In the genomic region with DNA sequence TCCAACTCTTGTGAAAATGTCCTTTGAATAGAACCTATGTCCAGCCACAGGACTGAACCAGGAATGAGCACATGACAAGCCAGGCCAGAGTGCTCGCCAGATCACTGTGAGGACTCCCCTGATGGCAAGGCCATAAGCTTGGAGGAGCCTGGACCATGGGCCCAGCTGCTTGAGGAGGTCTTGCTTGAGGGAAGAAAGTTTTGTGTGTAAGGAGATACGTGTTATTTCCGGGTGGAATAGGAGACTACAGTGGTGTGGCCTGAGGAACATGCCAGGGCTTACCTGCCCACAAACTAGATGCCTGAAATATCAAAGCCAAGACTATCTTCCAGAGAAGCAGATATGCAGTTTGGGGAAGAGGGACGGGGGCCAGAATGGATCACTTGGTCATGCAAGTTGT, we compare ENCODE assay signal across 24 cellular contexts.
DNase-seq lines count a peak whose midpoint lies in the region; ATAC-seq, FAIRE-seq and TF ChIP-seq lines count a peak whose summit lies in the region.
"Had no signal": no experiment of that assay in that cellular context is flagged by ENCODE, and none has a peak within 500 bp of the region (broad histone marks: within the 10 kb centered on the region; RNA-seq: fewer than 3 reads in every experiment).

No MANE protein-coding gene starts in this region.

- no peaks in the 10 kb centered on the region for H4K20me1 ChIP-seq in SK-N-SH (ENCODE audit: insufficient read depth)
- H4K20me1 ChIP-seq: BLaER1 had no signal

- over 99% methylated on average over 4 of the region's 4 CpGs for WGBS in mesenchymal stem cell
- WGBS in neuronal stem cell (ENCODE audit: extremely low coverage in 2 of 2, insufficient read length in 2 of 2, insufficient replicate concordance in 1 of 2), 2 donors: no CpG with 5 or more reads among the region's 4 CpGs
- 95% methylated on average over 4 of the region's 4 CpGs for WGBS in SK-N-SH (ENCODE audit: low lambda C conversion rate)

- TF ChIP-seq EP300 in SK-N-SH (IDR thresholded peaks at IDR 0.05; ENCODE audit: borderline replicate concordance in 1 of 2, low read depth in 1 of 2, low read length in 1 of 2): no peak

- H3K9me2 ChIP-seq in SK-N-SH: no peaks in the 10 kb centered on the region; the same call in 1 of the 2 replicates

- in situ Hi-C loops in gastrocnemius medialis (cut with MboI; ENCODE audit: low sequenced_read_pairs in 4 of 4): no loop called here

- H4K91ac ChIP-seq in mesenchymal stem cell (ENCODE audit: low read length) (no peak overlapping the region), neuronal stem cell (ENCODE audit: low read depth, low read length, poor library complexity) (no peak overlapping the region)

- no peaks in the 10 kb centered on the region for H3K79me2 ChIP-seq in SK-N-SH (ENCODE audit: insufficient read depth)

- no peaks in the 10 kb centered on the region for H3K27me3 ChIP-seq in mesenchymal stem cell (ENCODE audit: control insufficient read depth in 1 of 2, insufficient read depth in 1 of 2, low read length in 2 of 2)
- H3K27me3 ChIP-seq in neuronal stem cell (ENCODE audit: control insufficient read depth in 3 of 3, insufficient read depth in 3 of 3, low read depth in 1 of 3, low read length in 3 of 3): no peaks in the 10 kb centered on the region
- no peaks in the 10 kb centered on the region for H3K27me3 ChIP-seq in gastrocnemius medialis
- no peaks in the 10 kb centered on the region for H3K27me3 ChIP-seq in SK-N-SH (ENCODE audit: insufficient read depth)
- H3K27me3 ChIP-seq: BLaER1 had no signal

- peak overlapping the region; percentile 4 for H2AK5ac ChIP-seq in mesenchymal stem cell (ENCODE audit: low read length, severe bottlenecking)
- peak overlapping the region; percentile 57 for H2AK5ac ChIP-seq in neuronal stem cell (ENCODE audit: low read depth, low read length)

- H2AFZ ChIP-seq in mesenchymal stem cell (ENCODE audit: low read depth, low read length) (no peak overlapping the region), neuronal stem cell (ENCODE audit: low read length) (no peak overlapping the region), SK-N-SH (ENCODE audit: low read depth) (no peak overlapping the region)
- H2AFZ ChIP-seq: GM23248 had no signal

- H3K79me1 ChIP-seq in mesenchymal stem cell (replicated peaks; ENCODE audit: low read length, poor library complexity, severe bottlenecking) (no peaks in the 10 kb centered on the region), neuronal stem cell (ENCODE audit: low read depth, low read length) (no peaks in the 10 kb centered on the region)

- TF ChIP-seq RAD21 in SK-N-SH (IDR thresholded peaks at IDR 0.05; ENCODE audit: low read length): no peak

- H3K27ac Mint-ChIP-seq in naive thymus-derived CD8-positive, alpha-beta T cell: no peak overlapping the region
- H3K27ac Mint-ChIP-seq: B cell; CD4-positive, CD25-positive, alpha-beta regulatory T cell; CD8-positive, alpha-beta T cell; H9 had no signal

- H3K4me3 ChIP-seq in mesenchymal stem cell (ENCODE audit: insufficient read depth in 1 of 2, low read depth in 1 of 2, low read length in 2 of 2): no peak overlapping the region
- no peak overlapping the region for H3K4me3 ChIP-seq in neuronal stem cell (ENCODE audit: low read length in 2 of 2)
- no peak overlapping the region for H3K4me3 ChIP-seq in gastrocnemius medialis
- H3K4me3 ChIP-seq in SK-N-SH (ENCODE audit: low read depth in 2 of 2, low read length in 1 of 2): no peak overlapping the region
- H3K4me3 ChIP-seq: BLaER1, GM23248 had no signal

- H3K4ac ChIP-seq in mesenchymal stem cell (ENCODE audit: low read depth in 1 of 2, low read length in 2 of 2) (no peak overlapping the region), neuronal stem cell (ENCODE audit: low read length) (no peak overlapping the region)

- no peak for TF ChIP-seq CTCF in gastrocnemius medialis (IDR thresholded peaks at IDR 0.05 in 4 of 5, conservative IDR thresholded peaks at IDR 0.05 in 1 of 5)
- TF ChIP-seq CTCF in SK-N-SH (IDR thresholded peaks at IDR 0.05): no peak

- H2BK120ac ChIP-seq in mesenchymal stem cell (ENCODE audit: low read depth, low read length) (no peak overlapping the region), neuronal stem cell (ENCODE audit: low read depth, low read length) (no peak overlapping the region)

- no peak overlapping the region for H3K27ac ChIP-seq in mesenchymal stem cell (ENCODE audit: low read length, poor library complexity, severe bottlenecking)
- no peak overlapping the region for H3K27ac ChIP-seq in neuronal stem cell (replicated peaks; ENCODE audit: low read length)
- H3K27ac ChIP-seq in gastrocnemius medialis: peak overlapping the region in 3 of 4 donors; percentile 21 to 46 (median 41)
- no peak overlapping the region for H3K27ac ChIP-seq in SK-N-SH (ENCODE audit: low read depth in 2 of 2, low read length in 1 of 2)
- H3K27ac ChIP-seq: 22Rv1, BLaER1, C4-2B, GM23248 had no signal

- H2BK5ac ChIP-seq in mesenchymal stem cell (ENCODE audit: low read depth, low read length, poor library complexity, severe bottlenecking) (no peak overlapping the region), neuronal stem cell (ENCODE audit: low read length) (no peak overlapping the region)

- no peak overlapping the region for H3K23ac ChIP-seq in mesenchymal stem cell (ENCODE audit: low read length in 2 of 2)
- no peak overlapping the region for H3K23ac ChIP-seq in neuronal stem cell (ENCODE audit: low read depth, low read length, poor library complexity)

- no peaks in the 10 kb centered on the region for H3K9me3 Mint-ChIP-seq in naive thymus-derived CD8-positive, alpha-beta T cell
- H3K9me3 Mint-ChIP-seq: CD8-positive, alpha-beta T cell; H9 had no signal

- H3K4me3 Mint-ChIP-seq in naive thymus-derived CD8-positive, alpha-beta T cell: no peak overlapping the region
- H3K4me3 Mint-ChIP-seq: B cell; CD4-positive, CD25-positive, alpha-beta regulatory T cell; CD8-positive, alpha-beta T cell; H9 had no signal

- CTCF ChIA-PET in SK-N-SH (lab: Yijun Ruan, JAX): interaction anchor here (1.3 kb wide), 1 partner anchor 30 kb away, joined by 5 read pairs; no protein-coding TSS in a partner anchor

- ATAC-seq in gastrocnemius medialis: no peak
- ATAC-seq in HG02884 (IDR thresholded peaks at IDR 0.05; ENCODE audit: unreplicated experiment): no peak
- ATAC-seq in naive thymus-derived CD8-positive, alpha-beta T cell: no peak
- ATAC-seq: CD8-positive, alpha-beta T cell; HCT116 had no signal

- H3K9ac ChIP-seq in mesenchymal stem cell (ENCODE audit: low read length) (no peak overlapping the region), neuronal stem cell (ENCODE audit: low read depth, low read length, poor library complexity) (no peak overlapping the region), SK-N-SH (no peak overlapping the region)
- H3K9ac ChIP-seq: BLaER1, GM23248 had no signal

- H3K9me3 ChIP-seq in mesenchymal stem cell (ENCODE audit: control insufficient read depth, low read length): no peaks in the 10 kb centered on the region
- H3K9me3 ChIP-seq in neuronal stem cell (replicated peaks in 1 of 2; ENCODE audit: control insufficient read depth in 2 of 2, insufficient read depth in 1 of 2, low read depth in 1 of 2, low read length in 2 of 2): no peaks in the 10 kb centered on the region
- H3K9me3 ChIP-seq in gastrocnemius medialis: no peaks in the 10 kb centered on the region
- H3K9me3 ChIP-seq in SK-N-SH: no peaks in the 10 kb centered on the region
- H3K9me3 ChIP-seq: BLaER1, Caco-2 had no signal

- no peak for TF ChIP-seq POLR2A in gastrocnemius medialis (IDR thresholded peaks at IDR 0.05)

- peaks cover 0 to 1% (median 0%) of the 10 kb centered on the region in 4 donors for H3K4me1 Mint-ChIP-seq in naive thymus-derived CD8-positive, alpha-beta T cell
- H3K4me1 Mint-ChIP-seq: B cell; CD4-positive, CD25-positive, alpha-beta regulatory T cell had no signal

- no peaks in the 10 kb centered on the region for H3K36me3 ChIP-seq in mesenchymal stem cell (ENCODE audit: control insufficient read depth in 1 of 2, insufficient read depth in 2 of 2, low read depth in 1 of 2, low read length in 2 of 2)
- peaks cover 0 to 10% of the 10 kb centered on the region in 2 donors for H3K36me3 ChIP-seq in neuronal stem cell (replicated peaks in 1 of 2; ENCODE audit: control insufficient read depth in 2 of 2, insufficient read depth in 2 of 2, low read length in 2 of 2)
- H3K36me3 ChIP-seq in gastrocnemius medialis: no peaks in the 10 kb centered on the region
- no peaks in the 10 kb centered on the region for H3K36me3 ChIP-seq in SK-N-SH (replicated peaks in 1 of 2; ENCODE audit: control insufficient read depth in 1 of 2, insufficient read depth in 2 of 2, low read length in 1 of 2)
- H3K36me3 ChIP-seq: BLaER1 had no signal

- H3K14ac ChIP-seq in mesenchymal stem cell (ENCODE audit: low read length in 2 of 2) (no peak overlapping the region), neuronal stem cell (ENCODE audit: low read length) (no peak overlapping the region)

- H2BK12ac ChIP-seq in mesenchymal stem cell (ENCODE audit: low read length in 2 of 2) (no peak overlapping the region), neuronal stem cell (ENCODE audit: low read length) (no peak overlapping the region)

- DNase-seq in HTR-8/SVneo (ENCODE audit: insufficient read length, low spot score) (no peak), mesenchymal stem cell (no peak), neuronal stem cell (ENCODE audit: low spot score) (no peak), gastrocnemius medialis (no peak), NCI-H1092 treated with DMSO at 0.1 percent for 48 hours (lab: John Stamatoyannopoulos, UW) (no peak), SK-N-SH (no peak)
- no peak for DNase-seq in naive thymus-derived CD8-positive, alpha-beta T cell
- DNase-seq: Caco-2; CD4-positive, CD25-positive, alpha-beta regulatory T cell; CD8-positive, alpha-beta T cell; DMS153; DND-41; GM23248; H9 had no signal

- H3K36me3 Mint-ChIP-seq in naive thymus-derived CD8-positive, alpha-beta T cell: no peaks in the 10 kb centered on the region
- H3K36me3 Mint-ChIP-seq: CD4-positive, CD25-positive, alpha-beta regulatory T cell; CD8-positive, alpha-beta T cell had no signal

- H3K4me2 ChIP-seq in mesenchymal stem cell (ENCODE audit: low read length, poor library complexity, severe bottlenecking) (no peak overlapping the region), neuronal stem cell (ENCODE audit: insufficient read depth, low read length, poor library complexity, severe bottlenecking) (no peak overlapping the region), SK-N-SH (no peak overlapping the region)
- H3K4me2 ChIP-seq: BLaER1 had no signal

- intact Hi-C loops in gastrocnemius medialis (cut with DNase I; ENCODE audit: low total_unique reads): no loop called here

- POLR2A ChIA-PET in naive thymus-derived CD8-positive, alpha-beta T cell (lab: Charles Lee): no interaction called here
- POLR2A ChIA-PET in SK-N-SH (lab: Yijun Ruan, JAX): no interaction called here

- peak; percentile 16 for FAIRE-seq in HTR-8/SVneo (lab: Jason Lieb, UNC)
- FAIRE-seq: A204.1, G401.6, GM12892, H1 had no signal

- H2BK15ac ChIP-seq in mesenchymal stem cell (ENCODE audit: low read depth, poor library complexity, severe bottlenecking) (peak overlapping the region; percentile 55), neuronal stem cell (ENCODE audit: low read length) (peak overlapping the region; percentile 56)

- no peak overlapping the region for H4K8ac ChIP-seq in mesenchymal stem cell (ENCODE audit: low read length)
- no peak overlapping the region for H4K8ac ChIP-seq in neuronal stem cell (ENCODE audit: low read depth, low read length)

- H3F3A ChIP-seq in SK-N-SH (replicated peaks; ENCODE audit: insufficient read depth): peaks cover 7% of the 10 kb centered on the region

- H3K27me3 Mint-ChIP-seq in naive thymus-derived CD8-positive, alpha-beta T cell: peaks cover 29 to 62% (median 50%) of the 10 kb centered on the region in 5 donors

- H3K4me1 ChIP-seq in mesenchymal stem cell (ENCODE audit: control insufficient read depth, insufficient read depth, low read depth, low read length) (peaks cover 22% of the 10 kb centered on the region), neuronal stem cell (ENCODE audit: control insufficient read depth in 2 of 2, insufficient read depth in 1 of 2, low read depth in 1 of 2, low read length in 2 of 2) (peaks cover 18 to 19% of the 10 kb centered on the region in 2 donors), gastrocnemius medialis (peaks cover 44% of the 10 kb centered on the region in 2 donors), SK-N-SH (ENCODE audit: control insufficient read depth in 1 of 2, insufficient read depth in 2 of 2, low read depth in 1 of 2, low read length in 1 of 2) (peaks cover 2 to 23% of the 10 kb centered on the region in 2 experiments; a peak in 3 of 4 replicates)
- H3K4me1 ChIP-seq: Caco-2 had no signal

- no peak overlapping the region for H3K18ac ChIP-seq in mesenchymal stem cell (ENCODE audit: low read depth in 1 of 2, low read length in 2 of 2)
- no peak overlapping the region for H3K18ac ChIP-seq in neuronal stem cell (ENCODE audit: low read length)

Comparison
In these comparisons a context has a peak if more than half of its experiments do, and no peak if none do; other contexts are left out.
1. H3K27ac ChIP-seq: peak in gastrocnemius medialis (3 of 4); none in mesenchymal stem cell (single experiment), neuronal stem cell (single experiment) and SK-N-SH (0 of 2).